Comparison of ENCODE assay signal across 17 cellular contexts in the genomic region with DNA sequence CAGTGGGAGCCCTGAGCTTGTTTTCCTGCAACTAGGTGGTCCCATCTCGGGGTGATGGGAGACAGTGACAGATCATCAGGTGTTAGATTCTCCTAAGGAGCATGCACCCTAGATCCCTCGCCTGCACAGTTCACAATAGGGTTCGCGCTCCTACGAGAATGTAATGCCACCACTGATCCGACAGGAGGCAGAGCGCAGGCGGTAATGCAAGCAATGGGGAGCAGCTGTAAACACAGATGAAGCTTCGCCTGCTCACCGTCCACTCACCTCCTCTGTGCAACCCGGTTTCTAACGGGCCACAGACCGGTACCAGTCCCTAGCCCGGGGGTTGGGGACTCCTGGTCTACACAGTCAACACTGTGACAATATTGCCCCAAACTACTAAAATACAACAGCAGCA. TPM values are rescaled to one million over a fixed set of nuclear protein-coding genes. Genes with fewer than 3 reads are reported as not detected.
DNase-seq lines count a peak whose midpoint lies in the region; ATAC-seq, FAIRE-seq and TF ChIP-seq lines count a peak whose summit lies in the region.
"Had no signal": no experiment of that assay in that cellular context is flagged by ENCODE, and none has a peak within 500 bp of the region (broad histone marks: within the 10 kb centered on the region; RNA-seq: fewer than 3 reads in every experiment).

No MANE protein-coding gene starts in this region.

- no peak for TF ChIP-seq EP300 in H1 (IDR thresholded peaks at IDR 0.05; ENCODE audit: borderline replicate concordance in 1 of 2, low read depth in 2 of 2, low read length in 2 of 2)

- H3K4me3 Mint-ChIP-seq in neural crest cell = no peak overlapping the region

- no peak overlapping the region for H3K4me3 ChIP-seq in H7 (ENCODE audit: insufficient read depth, low read depth, low read length)
- no peak overlapping the region for H3K4me3 ChIP-seq in H1 (ENCODE audit: extremely low read depth in 1 of 4, insufficient read depth in 2 of 4, low read depth in 3 of 4, low read length in 4 of 4)
- H3K4me3 ChIP-seq: GM12878, PC-9 had no signal

- 59% methylated on average over 14 of the region's 14 CpGs; no CpG with 5 or more reads in 1 of the 2 experiments for WGBS in H1 (ENCODE audit: extremely low coverage in 1 of 2, insufficient coverage in 1 of 2, insufficient read length in 1 of 2, insufficient replicate concordance in 2 of 2, low coverage in 1 of 2, low lambda C conversion rate in 2 of 2, missing lambda C conversion rate in 1 of 2), 2 experiments

- no peak overlapping the region for H2AFZ ChIP-seq in H1 (ENCODE audit: low read length)
- H2AFZ ChIP-seq: PC-9 had no signal

- H3K36me3 ChIP-seq in H7 (replicated peaks; ENCODE audit: control insufficient read depth, insufficient read depth, low read length) (no peaks in the 10 kb centered on the region), H1 (ENCODE audit: control insufficient read depth in 2 of 4, insufficient read depth in 4 of 4, low read length in 3 of 4) (no peaks in the 10 kb centered on the region)

- no peaks in the 10 kb centered on the region for H3K9me3 ChIP-seq in H1 (ENCODE audit: insufficient read depth in 2 of 2, low read depth in 1 of 2, low read length in 1 of 2)

- no peaks in the 10 kb centered on the region for H3K79me2 ChIP-seq in H1 (ENCODE audit: control insufficient read depth in 1 of 2, insufficient read depth in 2 of 2, low read length in 2 of 2)

- H3K18ac ChIP-seq in H1 (ENCODE audit: extremely low read depth, low read length) = no peak overlapping the region

- no peak overlapping the region for H2BK12ac ChIP-seq in H1 (ENCODE audit: low read depth, low read length)

- CTCF ChIA-PET in H1 (lab: Charles Lee; ENCODE audit: partially characterized antibody) = interaction anchor here (0.5 to 6.8 kb wide), 31 partner anchors 8 to 1344 kb away, joined by 3 to 68 read pairs (median 4); a partner anchor contains a TSS

- peak; percentile 77 for FAIRE-seq in H1 (lab: Jason Lieb, UNC)
- FAIRE-seq: GM12878, GM18507, GM19239 had no signal

- H3K4me2 ChIP-seq in H1 (ENCODE audit: insufficient read depth in 1 of 2, low read depth in 2 of 2, low read length in 2 of 2) = no peak overlapping the region
- H3K4me2 ChIP-seq: PC-9 had no signal

- POLR2A ChIA-PET in H1 (lab: Charles Lee; ENCODE audit: partially characterized antibody) = interaction anchor here (1.2 to 2.9 kb wide), 2 partner anchors 13 to 18 kb away, joined by 3 to 9 read pairs; no protein-coding TSS in a partner anchor

- peaks cover 23% of the 10 kb centered on the region for H3K36me3 Mint-ChIP-seq in neural crest cell (ENCODE audit: low read depth)

- no peak overlapping the region for H3K14ac ChIP-seq in H1 (ENCODE audit: insufficient read length)

- TF ChIP-seq RAD21 in H1 (IDR thresholded peaks at IDR 0.05 in 1 of 2, conservative IDR thresholded peaks at IDR 0.05 in 1 of 2; ENCODE audit: low read depth in 2 of 2, low read length in 2 of 2) = peak; percentile 39 to 52

- H3K9me3 Mint-ChIP-seq in neural crest cell = no peaks in the 10 kb centered on the region

- H4K91ac ChIP-seq in H1 (replicated peaks; ENCODE audit: insufficient read length, low read length) = no peak overlapping the region

- H3K27ac ChIP-seq in H1 (ENCODE audit: low read depth, low read length) = no peak overlapping the region
- H3K27ac ChIP-seq: PC-9 had no signal

- H3K27ac Mint-ChIP-seq in neural crest cell (ENCODE audit: unreplicated experiment) = no peak overlapping the region

- no peaks in the 10 kb centered on the region for H3K79me1 ChIP-seq in H1 (ENCODE audit: low read depth, low read length)

- H3K4me1 Mint-ChIP-seq in neural crest cell = peaks cover 14% of the 10 kb centered on the region

- H4K20me1 ChIP-seq in H1 (replicated peaks in 1 of 2; ENCODE audit: control insufficient read depth in 1 of 2, insufficient read depth in 2 of 2, low read length in 2 of 2) = peaks cover 0 to 2% of the 10 kb centered on the region in 2 experiments

- H3K23ac ChIP-seq in H1 (ENCODE audit: insufficient read length) = no peak overlapping the region

- no peak overlapping the region for H2BK120ac ChIP-seq in H1 (replicated peaks; ENCODE audit: low read depth, low read length)

- no peak for TF ChIP-seq POLR2A in H1 (IDR thresholded peaks at IDR 0.05; ENCODE audit: control extremely low read depth in 1 of 2, low read depth in 2 of 2, low read length in 2 of 2)

- peak; percentile 23 for DNase-seq in H7
- DNase-seq in H1 (ENCODE audit: low read depth in 1 of 2, low spot score in 2 of 2) = peak in 1 of 2 experiments; percentile 74
- no peak for DNase-seq in neural crest cell (ENCODE audit: low read depth, low spot score)
- DNase-seq in iPS-NIHi11 (ENCODE audit: low spot score) = no peak
- DNase-seq: AML-193, DMS53, KG1, NCI-H1048, NCI-H2107, NCI-H226, NCI-H69, PC-9 had no signal

- ATAC-seq in GM18520 (IDR thresholded peaks at IDR 0.05; ENCODE audit: unreplicated experiment) (no peak), GM18909 (IDR thresholded peaks at IDR 0.05; ENCODE audit: poor library complexity, unreplicated experiment) (no peak)
- ATAC-seq: GM12878 had no signal

- H4K5ac ChIP-seq in H1 (ENCODE audit: insufficient read length, low read depth, low read length) = no peak overlapping the region

- H2BK20ac ChIP-seq in H1 (ENCODE audit: low read length) = no peak overlapping the region

- H3K27me3 Mint-ChIP-seq in neural crest cell (ENCODE audit: low read depth) = no peaks in the 10 kb centered on the region

- H3K4me1 ChIP-seq in H1 (replicated peaks in 1 of 4; ENCODE audit: control insufficient read depth in 3 of 4, insufficient read depth in 4 of 4, low read length in 3 of 4) = no peaks in the 10 kb centered on the region; a peak in 1 of 7 replicates

- no peak overlapping the region for H2BK15ac ChIP-seq in H1 (ENCODE audit: low read length)

- no peak overlapping the region for H2BK5ac ChIP-seq in H1 (ENCODE audit: low read depth, low read length)

- no peak overlapping the region for H3K9ac ChIP-seq in H1 (replicated peaks in 1 of 4; ENCODE audit: extremely low read depth in 1 of 4, low read depth in 3 of 4, low read length in 3 of 4)

- no peak overlapping the region for H3K56ac ChIP-seq in H1 (replicated peaks; ENCODE audit: insufficient read length, low read depth, low read length)

- TF ChIP-seq CTCF in H1 (IDR thresholded peaks at IDR 0.05; ENCODE audit: control extremely low read depth in 1 of 3, insufficient read depth in 1 of 3, low read depth in 1 of 3, low read length in 3 of 3) = peak; percentile 62 to 83 (median 76)
- peak; percentile 30 for TF ChIP-seq CTCF in neural crest cell (conservative IDR thresholded peaks at IDR 0.05)

- no peak overlapping the region for H2AK5ac ChIP-seq in H1 (ENCODE audit: low read depth, low read length)

- H3K23me2 ChIP-seq in H1 (ENCODE audit: low read depth, low read length) = no peaks in the 10 kb centered on the region

- no peak overlapping the region for H4K8ac ChIP-seq in H1 (ENCODE audit: extremely low read depth, insufficient read depth, low read length)

- no peak overlapping the region for H3K4ac ChIP-seq in H1 (replicated peaks; ENCODE audit: insufficient read length, low read depth, low read length)

- H3K27me3 ChIP-seq in H7 (ENCODE audit: control insufficient read depth, insufficient read depth, low read length) (no peaks in the 10 kb centered on the region), H1 (replicated peaks in 1 of 4; ENCODE audit: control insufficient read depth in 3 of 4, extremely low read depth in 1 of 4, insufficient read depth in 3 of 4, low read length in 3 of 4) (no peaks in the 10 kb centered on the region)

RNA-seq across cellular contexts. Expression of a gene that starts 38.8 kb away (rescaled TPM):
- 0.55 and 1.1 TPM in 2 replicates for total RNA-seq in H7 (2014; rRNA removed; shearing (Covaris generic))
- total RNA-seq in H1 (2021; fragmentation: NEBNext Ultra II Directional; extraction: Animal tissue kit (Norgen Biotek cat#: 25700)) = 24.4 and 26.2 TPM in 2 replicates
- 8.9 and 11.7 TPM in 2 replicates for polyA plus RNA-seq in H1 (2011; rRNA removed)
- 14.9 TPM for polyA plus RNA-seq in H1 (2011; cell fraction: cytosol; rRNA removed)
- polyA plus RNA-seq in H1 (2011; cell fraction: nucleus; rRNA removed) = 30.3 TPM
- 17.1 to 23.6 TPM (median 19.8 TPM) in 4 replicates for polyA plus RNA-seq in H1 (2012, experiment 1 of 2)
- polyA plus RNA-seq in H1 (2012, experiment 2 of 2) = 4.2 TPM
- polyA plus RNA-seq in H1 (2013, experiment 1 of 2) = 18.2 TPM
- 17.6 TPM for polyA plus RNA-seq in H1 (2013, experiment 2 of 2)
- polyA minus RNA-seq in H1 (2011; rRNA and poly(A)+ RNA removed) = 15.2 and 15.4 TPM in 2 replicates
- 8.4 TPM for polyA minus RNA-seq in H1 (2011; cell fraction: cytosol; rRNA and poly(A)+ RNA removed)
- polyA minus RNA-seq in H1 (2011; cell fraction: nucleus; rRNA and poly(A)+ RNA removed) = 35.4 TPM
- 65.8 and 73.8 TPM in 2 replicates for total RNA-seq in neural crest cell

RNA-seq across cellular contexts. Expression of a gene that starts 46.5 kb away (rescaled TPM):
- 1.7 and 3.0 TPM in 2 replicates for total RNA-seq in H7 (2014; rRNA removed; shearing (Covaris generic))
- 10.1 and 10.4 TPM in 2 replicates for total RNA-seq in H1 (2021; fragmentation: NEBNext Ultra II Directional; extraction: Animal tissue kit (Norgen Biotek cat#: 25700))
- polyA plus RNA-seq in H1 (2011; rRNA removed) = 1.5 and 3.8 TPM in 2 replicates
- polyA plus RNA-seq in H1 (2011; cell fraction: cytosol; rRNA removed) = 2.7 TPM
- 3.6 TPM for polyA plus RNA-seq in H1 (2011; cell fraction: nucleus; rRNA removed)
- 13.6 to 16.6 TPM (median 13.9 TPM) in 4 replicates for polyA plus RNA-seq in H1 (2012, experiment 1 of 2)
- polyA plus RNA-seq in H1 (2012, experiment 2 of 2) = 4.9 TPM
- 3.7 TPM for polyA plus RNA-seq in H1 (2013, experiment 1 of 2)
- polyA plus RNA-seq in H1 (2013, experiment 2 of 2) = 3.5 TPM
- polyA minus RNA-seq in H1 (2011; rRNA and poly(A)+ RNA removed) = 0.17 and 0.66 TPM in 2 replicates
- 4.8 TPM for polyA minus RNA-seq in H1 (2011; cell fraction: cytosol; rRNA and poly(A)+ RNA removed)
- 4.1 TPM for polyA minus RNA-seq in H1 (2011; cell fraction: nucleus; rRNA and poly(A)+ RNA removed)
- total RNA-seq in neural crest cell = 11.2 and 13.4 TPM in 2 replicates

RNA-seq across cellular contexts. Expression of a gene that starts 46.8 kb away (rescaled TPM):
- total RNA-seq in H7 (2014; rRNA removed; shearing (Covaris generic)) = 90.7 and 100 TPM in 2 replicates
- total RNA-seq in H1 (2021; fragmentation: NEBNext Ultra II Directional; extraction: Animal tissue kit (Norgen Biotek cat#: 25700)) = 97.7 and 113 TPM in 2 replicates
- polyA plus RNA-seq in H1 (2011; rRNA removed) = 67.6 and 87.0 TPM in 2 replicates
- polyA plus RNA-seq in H1 (2011; cell fraction: cytosol; rRNA removed) = 85.8 TPM
- polyA plus RNA-seq in H1 (2011; cell fraction: nucleus; rRNA removed) = 170 TPM
- 106 to 137 TPM (median 132 TPM) in 4 replicates for polyA plus RNA-seq in H1 (2012, experiment 1 of 2)
- 85.8 TPM for polyA plus RNA-seq in H1 (2012, experiment 2 of 2)
- polyA plus RNA-seq in H1 (2013, experiment 1 of 2) = 52.5 TPM
- polyA plus RNA-seq in H1 (2013, experiment 2 of 2) = 48.0 TPM
- 74.5 and 96.5 TPM in 2 replicates for polyA minus RNA-seq in H1 (2011; rRNA and poly(A)+ RNA removed)
- 58.7 TPM for polyA minus RNA-seq in H1 (2011; cell fraction: cytosol; rRNA and poly(A)+ RNA removed)
- polyA minus RNA-seq in H1 (2011; cell fraction: nucleus; rRNA and poly(A)+ RNA removed) = 44.9 TPM
- 144 and 156 TPM in 2 replicates for total RNA-seq in neural crest cell

RNA-seq across cellular contexts. Expression of a gene that starts 52.9 kb away (rescaled TPM):
- total RNA-seq in H7 (2014; rRNA removed; shearing (Covaris generic)) = 12.8 and 17.9 TPM in 2 replicates
- 19.2 TPM in 2 replicates for total RNA-seq in H1 (2021; fragmentation: NEBNext Ultra II Directional; extraction: Animal tissue kit (Norgen Biotek cat#: 25700))
- 7.3 and 8.2 TPM in 2 replicates for polyA plus RNA-seq in H1 (2011; rRNA removed)
- 10.9 TPM for polyA plus RNA-seq in H1 (2011; cell fraction: cytosol; rRNA removed)
- polyA plus RNA-seq in H1 (2011; cell fraction: nucleus; rRNA removed) = 6.3 TPM
- 11.3 to 13.8 TPM (median 12.5 TPM) in 4 replicates for polyA plus RNA-seq in H1 (2012, experiment 1 of 2)
- polyA plus RNA-seq in H1 (2012, experiment 2 of 2) = 4.0 TPM
- polyA plus RNA-seq in H1 (2013, experiment 1 of 2) = 7.8 TPM
- 7.2 TPM for polyA plus RNA-seq in H1 (2013, experiment 2 of 2)
- 15.8 and 16.2 TPM in 2 replicates for polyA minus RNA-seq in H1 (2011; rRNA and poly(A)+ RNA removed)
- 21.1 TPM for polyA minus RNA-seq in H1 (2011; cell fraction: cytosol; rRNA and poly(A)+ RNA removed)
- 25.6 TPM for polyA minus RNA-seq in H1 (2011; cell fraction: nucleus; rRNA and poly(A)+ RNA removed)
- 9.8 and 11.2 TPM in 2 replicates for total RNA-seq in neural crest cell

Comparison
In these comparisons a context has a peak if more than half of its experiments do, and no peak if none do; other contexts are left out.
1. RNA of a gene that starts 38.8 kb away (total RNA-seq): 65.8 to 73.8 TPM in neural crest cell and 24.4 to 26.2 TPM in H1; 0.55 to 1.1 TPM in H7; every median in the first group is over 10 times any median in the second.